Comparison of ENCODE assay signal across 15 cellular contexts in genomic region chr20:51656726-51657260, GRCh38.
DNase-seq lines count a peak whose midpoint lies in the region; ATAC-seq and TF ChIP-seq lines count a peak whose summit lies in the region.
"Had no signal": no experiment of that assay in that cellular context is flagged by ENCODE, and none has a peak within 500 bp of the region (broad histone marks: within the 10 kb centered on the region; RNA-seq: fewer than 3 reads in every experiment).

No MANE protein-coding gene starts in this region.

- POLR2A ChIA-PET in Caco-2 (lab: Charles Lee): no interaction called here
- POLR2A ChIA-PET in HEK293 (lab: Yijun Ruan, JAX): no interaction called here

- CTCF ChIA-PET in Caco-2 (lab: Charles Lee) (no interaction called here), HEK293 (lab: Yijun Ruan, JAX) (no interaction called here)

- no peaks in the 10 kb centered on the region for H3K27me3 ChIP-seq in Caco-2 (replicated peaks; ENCODE audit: control insufficient read depth, insufficient read depth, low read length)
- H3K27me3 ChIP-seq: BLaER1 treated with 17β-estradiol and CSF1 and Interleukin-3, amounts not matched to agents 10 nM and 100 nM had no signal

- H3K4me3 ChIP-seq in Caco-2 (ENCODE audit: low read depth, low read length) (no peak overlapping the region), HEK293 (ENCODE audit: low read depth, low read length) (no peak overlapping the region)
- H3K4me3 ChIP-seq: BLaER1 treated with 17β-estradiol and CSF1 and Interleukin-3, amounts not matched to agents 10 nM and 100 nM had no signal

- H3K4me1 Mint-ChIP-seq in Caco-2 (ENCODE audit: low read depth, unreplicated experiment): peaks cover 31% of the 10 kb centered on the region
- no peaks in the 10 kb centered on the region for H3K4me1 Mint-ChIP-seq in progenitor cell of endocrine pancreas (ENCODE audit: low read depth)

- peaks cover 38% of the 10 kb centered on the region for H3K4me1 ChIP-seq in Caco-2
- H3K4me1 ChIP-seq in HEK293 (ENCODE audit: control insufficient read depth, insufficient read depth, low read length): peaks cover 7% of the 10 kb centered on the region

- H3K4me3 Mint-ChIP-seq in Caco-2 (ENCODE audit: unreplicated experiment): no peak overlapping the region
- no peak overlapping the region for H3K4me3 Mint-ChIP-seq in progenitor cell of endocrine pancreas (ENCODE audit: low read depth)
- H3K4me3 Mint-ChIP-seq: CD4-positive, CD25-positive, alpha-beta regulatory T cell had no signal

- no peaks in the 10 kb centered on the region for H3K27me3 Mint-ChIP-seq in Caco-2 (ENCODE audit: insufficient read depth, unreplicated experiment)
- H3K27me3 Mint-ChIP-seq in progenitor cell of endocrine pancreas: no peaks in the 10 kb centered on the region

- peaks cover 7% of the 10 kb centered on the region for H3K36me3 ChIP-seq in Caco-2 (ENCODE audit: control insufficient read depth, insufficient read depth, low read length)
- peaks cover 0 to 21% of the 10 kb centered on the region in 2 experiments; a peak in 2 of 3 replicates for H3K36me3 ChIP-seq in HEK293 (ENCODE audit: control insufficient read depth in 2 of 2, insufficient read depth in 1 of 2, low read length in 2 of 2)

- H3K9me3 Mint-ChIP-seq in Caco-2 (ENCODE audit: unreplicated experiment) (no peaks in the 10 kb centered on the region), progenitor cell of endocrine pancreas (ENCODE audit: low read depth) (no peaks in the 10 kb centered on the region)
- H3K9me3 Mint-ChIP-seq: CD4-positive, CD25-positive, alpha-beta regulatory T cell had no signal

- no TSS peak for BruUV-seq in Caco-2 (replicated peaks; lab: Mats Ljungman, UMichigan)

- H3K27ac Mint-ChIP-seq in Caco-2 (ENCODE audit: unreplicated experiment) (peak overlapping the region; percentile 9), progenitor cell of endocrine pancreas (peak overlapping the region; percentile 46)
- H3K27ac Mint-ChIP-seq: CD4-positive, CD25-positive, alpha-beta regulatory T cell had no signal

- no peak for ATAC-seq in left cardiac atrium
- ATAC-seq in HG03565 (IDR thresholded peaks at IDR 0.05; ENCODE audit: unreplicated experiment): no peak
- ATAC-seq: HCT116 had no signal

- intact Hi-C loops in Caco-2 (cut with micrococcal nuclease; ENCODE audit: unreplicated experiment) (loop anchor here (1.0 kb wide), 1 partner anchor 254 kb away; no protein-coding TSS in a partner anchor), left cardiac atrium (cut with DNase I) (no loop called here)

- H3K36me3 Mint-ChIP-seq in Caco-2 (ENCODE audit: insufficient read depth, unreplicated experiment): peaks cover 56% of the 10 kb centered on the region
- H3K36me3 Mint-ChIP-seq in progenitor cell of endocrine pancreas (ENCODE audit: insufficient read depth): peaks cover 25% of the 10 kb centered on the region
- H3K36me3 Mint-ChIP-seq: CD4-positive, CD25-positive, alpha-beta regulatory T cell had no signal

- H3K9me3 ChIP-seq in Caco-2: no peaks in the 10 kb centered on the region
- no peaks in the 10 kb centered on the region for H3K9me3 ChIP-seq in HEK293 (ENCODE audit: control insufficient read depth, insufficient read depth, low read depth, low read length)
- H3K9me3 ChIP-seq: BLaER1 treated with 17β-estradiol and CSF1 and Interleukin-3, amounts not matched to agents 10 nM and 100 nM had no signal

- H3K27ac ChIP-seq in HEK293 (ENCODE audit: extremely low read depth, low read depth, low read length): no peak overlapping the region

- TF ChIP-seq CTCF in Caco-2 (IDR thresholded peaks at IDR 0.05; ENCODE audit: insufficient read depth in 1 of 2, low read depth in 1 of 2, low read length in 1 of 2, severe bottlenecking in 1 of 2, unreplicated experiment in 1 of 2): no peak
- TF ChIP-seq CTCF in HEK293 (tag by site-specific recombination; IDR thresholded peaks at IDR 0.05): no peak
- no peak for TF ChIP-seq CTCF in progenitor cell of endocrine pancreas (IDR thresholded peaks at IDR 0.05; ENCODE audit: unreplicated experiment)

- DNase-seq in Caco-2 (no peak), cerebellum (ENCODE audit: low spot score) (peak; percentile 46), progenitor cell of endocrine pancreas (ENCODE audit: low spot score, unreplicated experiment) (no peak), EL (no peak), left cardiac atrium (no peak), NCI-H524 (lab: John Stamatoyannopoulos, UW) (no peak)
- DNase-seq: AML-193; Calu3; CD4-positive, CD25-positive, alpha-beta regulatory T cell; DMS 273 treated with DMSO at 0.1 percent for 48 hours; Karpas-422 had no signal

TF ChIP-seq in HEK293, 187 proteins besides CTCF, POLR2A, EP300 and RAD21:
- TF ChIP-seq MZF1 (tag by site-specific recombination; IDR thresholded peaks at IDR 0.05; ENCODE audit: borderline replicate concordance) (no peak), ZNF600 (tag by site-specific recombination; IDR thresholded peaks at IDR 0.05) (peak; percentile 38; the same call in 1 of the 2 replicates)
